9 cellular contexts compared by ENCODE assay signal in genomic region chrX:109890300-109890699, GRCh38.
"Had no signal": no experiment of that assay in that cellular context is flagged by ENCODE, and none has a peak within 500 bp of the region (broad histone marks: within the 10 kb centered on the region; RNA-seq: fewer than 3 reads in every experiment).

No MANE protein-coding gene starts in this region.

- DNase-seq: occipital lobe had no signal

- H3K27ac ChIP-seq: suprapubic skin, VCaP had no signal

- H3K9me3 Mint-ChIP-seq: activated naive CD4-positive, alpha-beta T cell treated with anti-CD3 and anti-CD28 coated beads, Interleukin-2, amount 50 U/mL, for 24 hours; effector memory CD8-positive, alpha-beta T cell; nephron; type B pancreatic cell had no signal

- H3K4me3 ChIP-seq: skin epidermis, suprapubic skin had no signal

- H3K9me3 ChIP-seq: suprapubic skin had no signal

- H3K27ac Mint-ChIP-seq: activated CD8-positive, alpha-beta memory T cell treated with anti-CD3 and anti-CD28 coated beads, Interleukin-2, amount 10 ng/mL, durations not matched to agents 7 days and 5 days; activated naive CD4-positive, alpha-beta T cell treated with anti-CD3 and anti-CD28 coated beads, Interleukin-2, amount 50 U/mL, for 24 hours; effector memory CD8-positive, alpha-beta T cell; nephron; type B pancreatic cell had no signal

- H3K4me3 Mint-ChIP-seq: activated CD8-positive, alpha-beta memory T cell treated with anti-CD3 and anti-CD28 coated beads, Interleukin-2, amount 10 ng/mL, durations not matched to agents 7 days and 5 days; activated naive CD4-positive, alpha-beta T cell treated with anti-CD3 and anti-CD28 coated beads, Interleukin-2, amount 50 U/mL, for 24 hours; effector memory CD8-positive, alpha-beta T cell; nephron; type B pancreatic cell had no signal

- H3K27me3 ChIP-seq: suprapubic skin had no signal

- H3K36me3 Mint-ChIP-seq: activated CD8-positive, alpha-beta memory T cell treated with anti-CD3 and anti-CD28 coated beads, Interleukin-2, amount 10 ng/mL, durations not matched to agents 7 days and 5 days; activated naive CD4-positive, alpha-beta T cell treated with anti-CD3 and anti-CD28 coated beads, Interleukin-2, amount 50 U/mL, for 24 hours; type B pancreatic cell had no signal

- H3K36me3 ChIP-seq: suprapubic skin had no signal

- H3K27me3 Mint-ChIP-seq: activated naive CD4-positive, alpha-beta T cell treated with anti-CD3 and anti-CD28 coated beads, Interleukin-2, amount 50 U/mL, for 24 hours had no signal

- H3K4me1 Mint-ChIP-seq: activated naive CD4-positive, alpha-beta T cell treated with anti-CD3 and anti-CD28 coated beads, Interleukin-2, amount 50 U/mL, for 24 hours; nephron had no signal

- H3K4me1 ChIP-seq: suprapubic skin had no signal
